ENCODE assay signal across 18 cellular contexts in the genomic region with DNA sequence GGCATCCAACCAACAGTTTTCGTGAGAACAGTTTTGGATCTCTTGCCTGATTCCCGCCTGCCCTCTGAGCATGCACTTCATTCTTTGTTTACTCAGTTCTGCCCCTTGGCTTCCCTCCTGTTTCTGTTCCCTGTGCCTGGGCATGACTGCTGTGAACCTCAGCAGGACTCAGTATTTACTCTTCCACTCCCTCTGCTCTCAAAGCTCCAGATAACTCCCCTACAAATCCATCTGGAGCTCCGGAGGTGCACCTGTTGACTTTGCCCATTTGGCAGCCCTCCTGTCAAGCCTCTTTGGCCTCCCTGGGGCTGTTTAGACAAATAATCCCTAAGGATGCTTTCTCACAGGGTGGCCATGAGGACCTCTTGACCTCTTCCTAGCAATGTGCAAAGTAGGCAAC. TPM values are rescaled to one million over a fixed set of nuclear protein-coding genes. Genes with fewer than 3 reads are reported as not detected.
DNase-seq lines count a peak whose midpoint lies in the region; ATAC-seq lines count a peak whose summit lies in the region.
"Had no signal": no experiment of that assay in that cellular context is flagged by ENCODE, and none has a peak within 500 bp of the region (broad histone marks: within the 10 kb centered on the region; RNA-seq: fewer than 3 reads in every experiment).

No MANE protein-coding gene starts in this region.

- no peak overlapping the region for H3K4me3 Mint-ChIP-seq in T-cell
- H3K4me3 Mint-ChIP-seq: activated naive CD4-positive, alpha-beta T cell treated with anti-CD3 and anti-CD28 coated beads, Interleukin-2, amount 50 U/mL, for 24 hours; activated T-cell treated with anti-CD3 and anti-CD28 coated beads, Interleukin-2, amount 50 U/mL, for 72 hours; stimulated activated memory B cell treated with anti-CD40 and anti-IgM and Interleukin-4, amounts not matched to agents 10 μg/mL and 1 μg/mL and 100 μg/mL, for 72 hours had no signal

- no peaks in the 10 kb centered on the region for H3K36me3 Mint-ChIP-seq in T-cell
- H3K36me3 Mint-ChIP-seq: stimulated activated memory B cell treated with anti-CD40 and anti-IgM and Interleukin-4, amounts not matched to agents 10 μg/mL and 1 μg/mL and 100 μg/mL, for 72 hours had no signal

- peak; percentile 67 for ATAC-seq in left lobe of liver
- ATAC-seq in T-cell (replicated peaks in 1 of 4) = no peak
- no peak for ATAC-seq in HG03571 (IDR thresholded peaks at IDR 0.05; ENCODE audit: unreplicated experiment)
- ATAC-seq: activated CD4-positive, CD25-positive, alpha-beta regulatory T cell treated with anti-CD3 and anti-CD28 coated beads, Interleukin-2, amount 50 U/mL, for 24 hours; activated T-cell treated with anti-CD3 and anti-CD28 coated beads, Interleukin-2, amount 50 U/mL, for 72 hours; left cardiac atrium; stimulated activated memory B cell treated with anti-CD40 and anti-IgM and Interleukin-4, amounts not matched to agents 10 μg/mL and 1 μg/mL and 100 μg/mL, for 72 hours had no signal

- POLR2A ChIA-PET in T-cell (lab: Charles Lee) = no interaction called here

- H3K27ac Mint-ChIP-seq in T-cell = no peak overlapping the region
- H3K27ac Mint-ChIP-seq: activated naive CD4-positive, alpha-beta T cell treated with anti-CD3 and anti-CD28 coated beads, Interleukin-2, amount 50 U/mL, for 24 hours; activated T-cell treated with anti-CD3 and anti-CD28 coated beads, Interleukin-2, amount 50 U/mL, for 72 hours; stimulated activated memory B cell treated with anti-CD40 and anti-IgM and Interleukin-4, amounts not matched to agents 10 μg/mL and 1 μg/mL and 100 μg/mL, for 72 hours had no signal

- DNase-seq in COR-L47 (lab: John Stamatoyannopoulos, UW) (peak; percentile 61), NCI-H1105 (lab: John Stamatoyannopoulos, UW) (peak; percentile 14), NCI-H510A (lab: John Stamatoyannopoulos, UW) (peak; percentile 74), left lobe of liver (ENCODE audit: low spot score) (no peak), mesenteric fat pad (ENCODE audit: low spot score) (no peak), dermis blood vessel endothelial cell (no peak), T-cell (no peak)
- DNase-seq: activated T-cell treated with anti-CD3 and anti-CD28 coated beads, Interleukin-2, amount 50 U/mL, for 72 hours; left cardiac atrium; MM.1S; NCI-H774; PC-9; T-helper 9 cell; tibial artery had no signal

- CTCF ChIA-PET in T-cell (lab: Charles Lee) = no interaction called here

- H3K27me3 Mint-ChIP-seq in T-cell = peaks cover 19% of the 10 kb centered on the region in 2 donors

- H3K4me1 Mint-ChIP-seq in T-cell = peaks cover 10 to 25% (median 11%) of the 10 kb centered on the region in 3 donors
- H3K4me1 Mint-ChIP-seq: stimulated activated memory B cell treated with anti-CD40 and anti-IgM and Interleukin-4, amounts not matched to agents 10 μg/mL and 1 μg/mL and 100 μg/mL, for 72 hours had no signal

- H3K9me3 Mint-ChIP-seq in T-cell = peaks cover 0 to 3% (median 0%) of the 10 kb centered on the region in 3 donors
- H3K9me3 Mint-ChIP-seq: activated naive CD4-positive, alpha-beta T cell treated with anti-CD3 and anti-CD28 coated beads, Interleukin-2, amount 50 U/mL, for 24 hours; stimulated activated memory B cell treated with anti-CD40 and anti-IgM and Interleukin-4, amounts not matched to agents 10 μg/mL and 1 μg/mL and 100 μg/mL, for 72 hours had no signal

RNA-seq across cellular contexts. Expression of a gene that starts 34.2 kb away (rescaled TPM):
- total RNA-seq in left lobe of liver (22.6 TPM), mesenteric fat pad (63.7 TPM), dermis blood vessel endothelial cell (51.0 and 71.6 TPM in 2 replicates), T-cell (100 to 1,000 TPM; 158 to 197 (median 184) TPM)

Comparison
In these comparisons a context has a peak if more than half of its experiments do, and no peak if none do; other contexts are left out.
1. DNase-seq: peak in COR-L47 (single experiment), NCI-H1105 (single experiment) and NCI-H510A (single experiment); none in left lobe of liver (single experiment), mesenteric fat pad (single experiment), dermis blood vessel endothelial cell (single experiment) and T-cell (0 of 34).